ENCODE assay signal across 20 cellular contexts in genomic region chr11:80188228-80188627, GRCh38.
DNase-seq lines count a peak whose midpoint lies in the region; ATAC-seq and TF ChIP-seq lines count a peak whose summit lies in the region.
"Had no signal": no experiment of that assay in that cellular context is flagged by ENCODE, and none has a peak within 500 bp of the region (broad histone marks: within the 10 kb centered on the region; RNA-seq: fewer than 3 reads in every experiment).

No MANE protein-coding gene starts in this region.

- POLR2A ChIA-PET in WTC11 (lab: Charles Lee) = no interaction called here

- ATAC-seq in WTC11 = peak; percentile 58
- ATAC-seq: HCT116 had no signal

- no peaks in the 10 kb centered on the region for H3K27me3 ChIP-seq in neuronal stem cell (ENCODE audit: control insufficient read depth in 3 of 3, insufficient read depth in 3 of 3, low read depth in 1 of 3, low read length in 3 of 3)

- no peak overlapping the region for H3K23ac ChIP-seq in neuronal stem cell (ENCODE audit: low read depth, low read length, poor library complexity)

- no peak overlapping the region for H3K4me2 ChIP-seq in neuronal stem cell (ENCODE audit: insufficient read depth, low read length, poor library complexity, severe bottlenecking)

- no peak overlapping the region for H2BK5ac ChIP-seq in neuronal stem cell (ENCODE audit: low read length)

- H3K9ac ChIP-seq in neuronal stem cell (ENCODE audit: low read depth, low read length, poor library complexity) = no peak overlapping the region

- DNase-seq in ELF-1 (ENCODE audit: low read depth, low spot score) = peak; percentile 12
- DNase-seq in WTC11 (ENCODE audit: low spot score) = peak; percentile 11
- peak; percentile 2 for DNase-seq in left kidney (ENCODE audit: low read depth, low spot score)
- peak; percentile 14 for DNase-seq in neuronal stem cell (ENCODE audit: low spot score)
- DNase-seq in T-helper 2 cell = no peak
- no peak for DNase-seq in glutamatergic neuron
- DNase-seq in NCI-H2171 treated with DMSO at 0.1 percent for 48 hours (lab: John Stamatoyannopoulos, UW) = no peak
- DNase-seq: 8988T; ACHN; C1 segment of cervical spinal cord; Calu3; CD4-positive, alpha-beta T cell; DMS 273 treated with DMSO at 0.1 percent for 48 hours; DMS79 treated with DMSO at 0.1 percent for 48 hours; EL; GDM1; KG1 had no signal

- no peak overlapping the region for H3K27ac Mint-ChIP-seq in WTC11
- H3K27ac Mint-ChIP-seq in glutamatergic neuron (ENCODE audit: unreplicated experiment) = no peak overlapping the region
- H3K27ac Mint-ChIP-seq: B cell; CD4-positive, alpha-beta T cell; IgD-negative memory B cell had no signal

- WGBS in neuronal stem cell (ENCODE audit: extremely low coverage in 2 of 2, insufficient read length in 2 of 2, insufficient replicate concordance in 1 of 2), 2 donors = no CpG with 5 or more reads among the region's 2 CpGs

- H3K4me1 ChIP-seq in neuronal stem cell (ENCODE audit: control insufficient read depth in 2 of 2, insufficient read depth in 1 of 2, low read depth in 1 of 2, low read length in 2 of 2) = no peaks in the 10 kb centered on the region

- TF ChIP-seq CTCF in WTC11 (IDR thresholded peaks at IDR 0.05) = no peak
- TF ChIP-seq CTCF in glutamatergic neuron (IDR thresholded peaks at IDR 0.05; ENCODE audit: partially characterized antibody, unreplicated experiment) = no peak

- no peak overlapping the region for H3K14ac ChIP-seq in neuronal stem cell (ENCODE audit: low read length)

- H3K4me3 ChIP-seq in neuronal stem cell (ENCODE audit: low read length in 2 of 2) = no peak overlapping the region

- H3K4me1 Mint-ChIP-seq in WTC11 (peaks cover 19% of the 10 kb centered on the region), glutamatergic neuron (ENCODE audit: low read depth, unreplicated experiment) (no peaks in the 10 kb centered on the region)
- H3K4me1 Mint-ChIP-seq: B cell, IgD-negative memory B cell had no signal

- no peak overlapping the region for H4K91ac ChIP-seq in neuronal stem cell (ENCODE audit: low read depth, low read length, poor library complexity)

- no peaks in the 10 kb centered on the region for H3K36me3 Mint-ChIP-seq in WTC11
- no peaks in the 10 kb centered on the region for H3K36me3 Mint-ChIP-seq in glutamatergic neuron (ENCODE audit: unreplicated experiment)
- H3K36me3 Mint-ChIP-seq: IgD-negative memory B cell had no signal

- H3K27ac ChIP-seq in neuronal stem cell (replicated peaks; ENCODE audit: low read length) = no peak overlapping the region

- H2BK120ac ChIP-seq in neuronal stem cell (ENCODE audit: low read depth, low read length) = no peak overlapping the region

- H3K18ac ChIP-seq in neuronal stem cell (ENCODE audit: low read length) = no peak overlapping the region

- no peak overlapping the region for H2AK5ac ChIP-seq in neuronal stem cell (ENCODE audit: low read depth, low read length)

- no peak overlapping the region for H3K4ac ChIP-seq in neuronal stem cell (ENCODE audit: low read length)

- H2AFZ ChIP-seq in neuronal stem cell (ENCODE audit: low read length) = no peak overlapping the region

- H2BK15ac ChIP-seq in neuronal stem cell (ENCODE audit: low read length) = no peak overlapping the region

- H3K79me1 ChIP-seq in neuronal stem cell (ENCODE audit: low read depth, low read length) = no peaks in the 10 kb centered on the region

- CTCF ChIA-PET in WTC11 (lab: Charles Lee) = no interaction called here

- H3K9me3 Mint-ChIP-seq in WTC11 = peaks cover 5% of the 10 kb centered on the region; the same call in 1 of the 2 replicates
- peaks cover 4% of the 10 kb centered on the region for H3K9me3 Mint-ChIP-seq in glutamatergic neuron (ENCODE audit: unreplicated experiment)

- no peaks in the 10 kb centered on the region for H3K9me3 ChIP-seq in neuronal stem cell (replicated peaks in 1 of 2; ENCODE audit: control insufficient read depth in 2 of 2, insufficient read depth in 1 of 2, low read depth in 1 of 2, low read length in 2 of 2)

- H3K36me3 ChIP-seq in neuronal stem cell (replicated peaks in 1 of 2; ENCODE audit: control insufficient read depth in 2 of 2, insufficient read depth in 2 of 2, low read length in 2 of 2) = no peaks in the 10 kb centered on the region

- H3K4me3 Mint-ChIP-seq in WTC11 (no peak overlapping the region), glutamatergic neuron (ENCODE audit: unreplicated experiment) (no peak overlapping the region)
- H3K4me3 Mint-ChIP-seq: B cell; CD4-positive, alpha-beta T cell; IgD-negative memory B cell had no signal

- no peak overlapping the region for H2BK12ac ChIP-seq in neuronal stem cell (ENCODE audit: low read length)

- H3K27me3 Mint-ChIP-seq in WTC11 (ENCODE audit: low read depth) (peaks cover 5% of the 10 kb centered on the region), glutamatergic neuron (ENCODE audit: unreplicated experiment) (no peaks in the 10 kb centered on the region)
- H3K27me3 Mint-ChIP-seq: B cell; CD4-positive, alpha-beta T cell; IgD-negative memory B cell had no signal

- H4K8ac ChIP-seq in neuronal stem cell (ENCODE audit: low read depth, low read length) = no peak overlapping the region

TF ChIP-seq in WTC11, 78 proteins besides CTCF, POLR2A, EP300 and RAD21:
- TF ChIP-seq ZNF532 (CRISPR knock-in tag; IDR thresholded peaks at IDR 0.05; ENCODE audit: borderline replicate concordance) (no peak), ATF1 (CRISPR knock-in tag; IDR thresholded peaks at IDR 0.05) (no peak), ZNF138 (CRISPR knock-in tag; conservative IDR thresholded peaks at IDR 0.05) (no peak), ESRRA (CRISPR knock-in tag; IDR thresholded peaks at IDR 0.05; ENCODE audit: borderline replicate concordance) (no peak), RORB (CRISPR knock-in tag; IDR thresholded peaks at IDR 0.05) (no peak), ZNF121 (CRISPR knock-in tag; IDR thresholded peaks at IDR 0.05) (no peak)

Comparison
In these comparisons a context has a peak if more than half of its experiments do, and no peak if none do; other contexts are left out.
1. DNase-seq: peak in ELF-1 (single experiment), WTC11 (single experiment), left kidney (single experiment) and neuronal stem cell (single experiment); none in T-helper 2 cell (0 of 5), glutamatergic neuron (single experiment) and NCI-H2171 treated with DMSO at 0.1 percent for 48 hours (single experiment).